ENCODE assay signal across 14 cellular contexts in the genomic region with DNA sequence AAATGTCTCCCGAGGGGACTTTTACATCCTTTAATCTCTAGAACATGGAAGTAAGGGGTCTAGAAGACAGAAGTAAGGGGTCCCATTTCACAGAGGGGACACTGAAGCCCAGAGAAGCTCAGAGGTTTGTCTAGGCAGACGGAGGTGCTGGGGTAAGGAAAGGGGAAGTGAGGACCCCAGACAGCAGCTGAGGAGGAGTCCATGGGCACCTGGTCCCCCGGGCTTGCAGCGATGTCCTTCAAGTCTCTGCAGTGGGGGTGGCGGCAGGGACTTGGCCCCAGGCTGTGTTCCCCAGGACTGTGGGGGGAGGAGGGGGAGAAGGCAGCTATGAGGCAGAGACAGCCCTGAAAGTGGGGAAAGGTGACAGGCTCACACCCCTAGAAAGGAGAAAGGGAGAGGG. TPM values are rescaled to one million over a fixed set of nuclear protein-coding genes. Genes with fewer than 3 reads are reported as not detected.
DNase-seq lines count a peak whose midpoint lies in the region; ATAC-seq and TF ChIP-seq lines count a peak whose summit lies in the region.
"Had no signal": no experiment of that assay in that cellular context is flagged by ENCODE, and none has a peak within 500 bp of the region (broad histone marks: within the 10 kb centered on the region; RNA-seq: fewer than 3 reads in every experiment).

No MANE protein-coding gene starts in this region.

- TF ChIP-seq EP300 in Ishikawa (IDR thresholded peaks at IDR 0.05; ENCODE audit: borderline replicate concordance): no peak

- TF ChIP-seq RAD21 in Ishikawa (IDR thresholded peaks at IDR 0.05; ENCODE audit: low read depth): no peak

- CTCF ChIA-PET in Calu3 (lab: Charles Lee): interaction anchor here (0.6 kb wide), 1 partner anchor 37 kb away, joined by 3 read pairs; no protein-coding TSS in a partner anchor
- CTCF ChIA-PET in activated CD8-positive, alpha-beta memory T cell treated with anti-CD3 and anti-CD28 coated beads, Interleukin-2, amount 10 ng/mL, durations not matched to agents 7 days and 5 days (lab: Charles Lee): interaction anchor here (0.9 kb wide), 1 partner anchor 16 kb away, joined by 3 read pairs; no protein-coding TSS in a partner anchor

- peaks cover 15% of the 10 kb centered on the region for H3K4me1 Mint-ChIP-seq in Calu3 (ENCODE audit: low read depth, unreplicated experiment)
- peaks cover 44% of the 10 kb centered on the region for H3K4me1 Mint-ChIP-seq in activated CD8-positive, alpha-beta memory T cell treated with anti-CD3 and anti-CD28 coated beads, Interleukin-2, amount 10 ng/mL, durations not matched to agents 7 days and 5 days
- H3K4me1 Mint-ChIP-seq in naive B cell: peaks cover 86 to 99% (median 98%) of the 10 kb centered on the region in 3 donors
- H3K4me1 Mint-ChIP-seq: brain had no signal

- DNase-seq in Calu3 (no peak), naive B cell (peak; percentile 66), Right ventricle myocardium inferior (ENCODE audit: missing footprints) (no peak), left ventricle myocardium superior (no peak), cardiac septum (ENCODE audit: low spot score) (no peak)
- DNase-seq in activated CD8-positive, alpha-beta memory T cell treated with anti-CD3 and anti-CD28 coated beads, Interleukin-2, amount 10 ng/mL, durations not matched to agents 7 days and 5 days: no peak
- DNase-seq: left ventricle myocardium inferior, MM.1S, nephron progenitor cell, SJCRH30 had no signal

- no TSS peak for BruUV-seq in Calu3 (replicated peaks; lab: Mats Ljungman, UMichigan)

- intact Hi-C loops in Calu3 (cut with micrococcal nuclease; ENCODE audit: unreplicated experiment): no loop called here
- intact Hi-C loops in Right ventricle myocardium inferior (cut with DNase I): no loop called here
- intact Hi-C loops in left ventricle myocardium superior (cut with micrococcal nuclease): no loop called here
- intact Hi-C loops in cardiac septum (cut with DNase I): no loop called here

- H3K27me3 Mint-ChIP-seq in Calu3 (ENCODE audit: unreplicated experiment) (peaks cover 53% of the 10 kb centered on the region), naive B cell (no peaks in the 10 kb centered on the region)
- H3K27me3 Mint-ChIP-seq in activated CD8-positive, alpha-beta memory T cell treated with anti-CD3 and anti-CD28 coated beads, Interleukin-2, amount 10 ng/mL, durations not matched to agents 7 days and 5 days: no peaks in the 10 kb centered on the region

- H3K4me3 Mint-ChIP-seq in Calu3 (ENCODE audit: low read depth, unreplicated experiment): no peak overlapping the region
- H3K4me3 Mint-ChIP-seq in activated CD8-positive, alpha-beta memory T cell treated with anti-CD3 and anti-CD28 coated beads, Interleukin-2, amount 10 ng/mL, durations not matched to agents 7 days and 5 days: no peak overlapping the region
- H3K4me3 Mint-ChIP-seq in naive B cell: peak overlapping the region; percentile 56 to 90 (median 82)
- H3K4me3 Mint-ChIP-seq: brain, nephron progenitor cell had no signal

- H3K36me3 Mint-ChIP-seq in Calu3 (ENCODE audit: insufficient read depth, unreplicated experiment) (peaks cover 7% of the 10 kb centered on the region), naive B cell (peaks cover 9 to 14% of the 10 kb centered on the region in 2 donors)
- H3K36me3 Mint-ChIP-seq in activated CD8-positive, alpha-beta memory T cell treated with anti-CD3 and anti-CD28 coated beads, Interleukin-2, amount 10 ng/mL, durations not matched to agents 7 days and 5 days: no peaks in the 10 kb centered on the region

- H3K27ac Mint-ChIP-seq in Calu3 (ENCODE audit: unreplicated experiment) (peak overlapping the region; percentile 33), naive B cell (peak overlapping the region; percentile 61 to 96 (median 95))
- H3K27ac Mint-ChIP-seq in activated CD8-positive, alpha-beta memory T cell treated with anti-CD3 and anti-CD28 coated beads, Interleukin-2, amount 10 ng/mL, durations not matched to agents 7 days and 5 days: peak overlapping the region; percentile 33
- H3K27ac Mint-ChIP-seq: brain, nephron progenitor cell had no signal

- ATAC-seq in activated CD8-positive, alpha-beta memory T cell treated with anti-CD3 and anti-CD28 coated beads, Interleukin-2, amount 10 ng/mL, durations not matched to agents 7 days and 5 days: no peak
- ATAC-seq in naive B cell (ENCODE audit: low read depth in 2 of 2) (peak; percentile 62 to 74), Right ventricle myocardium inferior (no peak), left ventricle myocardium superior (no peak), HG03457 (IDR thresholded peaks at IDR 0.05; ENCODE audit: unreplicated experiment) (no peak)

- H3K9me3 Mint-ChIP-seq in Calu3 (ENCODE audit: low read depth, unreplicated experiment) (no peaks in the 10 kb centered on the region), naive B cell (no peaks in the 10 kb centered on the region)
- no peaks in the 10 kb centered on the region for H3K9me3 Mint-ChIP-seq in activated CD8-positive, alpha-beta memory T cell treated with anti-CD3 and anti-CD28 coated beads, Interleukin-2, amount 10 ng/mL, durations not matched to agents 7 days and 5 days (ENCODE audit: low read depth)

- TF ChIP-seq CTCF in Calu3 (IDR thresholded peaks at IDR 0.05; ENCODE audit: unreplicated experiment): no peak

TF ChIP-seq in Ishikawa, 13 proteins besides CTCF, POLR2A, EP300 and RAD21:
- TF ChIP-seq YY1 (IDR thresholded peaks at IDR 0.05; ENCODE audit: low read depth) (no peak), FOXM1 (IDR thresholded peaks at IDR 0.05; ENCODE audit: borderline replicate concordance, low read depth) (no peak), ZBTB7A (IDR thresholded peaks at IDR 0.05; ENCODE audit: low read depth) (0 out of 2 replicates have a peak, but pooled peaks have one; percentile 27)

RNA-seq across cellular contexts. Expression of a gene that starts 30.7 kb away (rescaled TPM):
- 0.17 TPM in 1 of 2 replicates, not detected in the other for total RNA-seq in Calu3 (2022)
- total RNA-seq in activated CD8-positive, alpha-beta memory T cell treated with anti-CD3 and anti-CD28 coated beads, Interleukin-2, amount 10 ng/mL, durations not matched to agents 7 days and 5 days: under 1 TPM; 0.16 to 0.35 TPM
- polyA plus RNA-seq in naive B cell (ENCODE audit: low read depth in 6 of 6): 10 to 100 TPM in 3 of 6 donors, 1 to 10 TPM in 3; 1.9 to 16.8 (median 9.8) TPM
- 3.7 TPM for total RNA-seq in Right ventricle myocardium inferior
- 2.4 TPM for total RNA-seq in left ventricle myocardium superior
- 2.6 TPM for total RNA-seq in cardiac septum
- total RNA-seq: SJCRH30 had no signal

RNA-seq across cellular contexts. Expression of a gene that starts 48.4 kb away (rescaled TPM):
- 59.7 and 85.9 TPM in 2 replicates for total RNA-seq in Calu3 (2022)
- not detected for total RNA-seq in activated CD8-positive, alpha-beta memory T cell treated with anti-CD3 and anti-CD28 coated beads, Interleukin-2, amount 10 ng/mL, durations not matched to agents 7 days and 5 days
- polyA plus RNA-seq in naive B cell (ENCODE audit: low read depth in 6 of 6): under 1 TPM in 4 of 6 donors, not detected in 2; 0.17 to 0.48 (median 0.41) TPM
- not detected for total RNA-seq in Right ventricle myocardium inferior
- total RNA-seq in left ventricle myocardium superior: not detected
- total RNA-seq in cardiac septum: not detected
- total RNA-seq: left ventricle myocardium inferior, right atrium auricular region, SJCRH30 had no signal

Comparison
In these comparisons a context has a peak if more than half of its experiments do, and no peak if none do; other contexts are left out.
1. H3K27ac Mint-ChIP-seq: peak in every context shown above with its lines; median percentile 95 in naive B cell; 33 in Calu3; 33 in activated CD8-positive, alpha-beta memory T cell treated with anti-CD3 and anti-CD28 coated beads, Interleukin-2, amount 10 ng/mL, durations not matched to agents 7 days and 5 days.
2. H3K4me3 Mint-ChIP-seq: peak in naive B cell (8 of 8); none in Calu3 (single experiment) and activated CD8-positive, alpha-beta memory T cell treated with anti-CD3 and anti-CD28 coated beads, Interleukin-2, amount 10 ng/mL, durations not matched to agents 7 days and 5 days (single experiment).
3. ATAC-seq: peak in naive B cell (2 of 2); none in activated CD8-positive, alpha-beta memory T cell treated with anti-CD3 and anti-CD28 coated beads, Interleukin-2, amount 10 ng/mL, durations not matched to agents 7 days and 5 days (single experiment), Right ventricle myocardium inferior (single experiment), left ventricle myocardium superior (single experiment) and HG03457 (single experiment).
4. RNA of a gene that starts 48.4 kb away (total RNA-seq): 59.7 to 85.9 TPM in Calu3; not detected in cardiac septum (single experiment), not detected in activated CD8-positive, alpha-beta memory T cell treated with anti-CD3 and anti-CD28 coated beads, Interleukin-2, amount 10 ng/mL, durations not matched to agents 7 days and 5 days, not detected in Right ventricle myocardium inferior (single experiment) and not detected in left ventricle myocardium superior (single experiment); every median in the first group is over 10 times any median in the second.